Comparison of ENCODE assay signal across 16 cellular contexts in the genomic region with DNA sequence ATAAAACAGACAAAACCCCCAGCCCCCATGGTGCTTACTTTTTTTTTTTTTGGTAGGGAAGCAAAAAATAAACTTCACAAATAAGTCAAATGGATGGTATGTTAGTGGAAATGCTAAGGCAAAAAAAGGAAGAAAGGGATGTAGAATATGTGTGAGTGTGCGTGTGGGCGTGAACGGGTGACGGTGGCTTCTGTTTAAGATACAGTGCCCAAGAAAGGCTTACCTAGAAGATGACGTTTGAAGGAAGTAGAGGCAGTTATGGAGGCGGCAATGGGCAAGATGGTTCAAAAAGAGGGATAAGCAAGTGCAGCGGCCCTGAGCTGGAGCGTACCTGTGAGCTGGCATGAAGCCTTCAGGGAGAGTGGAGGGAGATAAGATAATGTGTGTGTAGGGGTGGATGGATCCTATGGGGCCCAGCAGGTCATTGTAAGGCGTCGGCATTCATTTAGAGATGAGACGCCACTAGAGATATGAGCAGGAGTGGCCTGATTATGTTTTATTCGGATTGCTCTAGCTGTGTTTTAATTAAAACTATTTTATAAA.
"Had no signal": no experiment of that assay in that cellular context is flagged by ENCODE, and none has a peak within 500 bp of the region (broad histone marks: within the 10 kb centered on the region; RNA-seq: fewer than 3 reads in every experiment).

No MANE protein-coding gene starts in this region.

- H3K4me1 Mint-ChIP-seq: natural killer cell had no signal

- H3K36me3 ChIP-seq: esophagus squamous epithelium, gastroesophageal sphincter, pancreas, tibial artery, upper lobe of right lung, vagina had no signal

- H3K27ac ChIP-seq: esophagus squamous epithelium, gastroesophageal sphincter, pancreas, tibial artery, upper lobe of right lung, vagina had no signal

- ATAC-seq: gastroesophageal sphincter; natural killer cell; pancreas; stimulated activated naive CD8-positive, alpha-beta T cell treated with anti-CD3 and anti-CD28 coated beads, Interleukin-15, Interleukin-2, amounts not matched to agents 100 U/mL and 50 U/mL, for 24 hours; upper lobe of right lung had no signal

- H3K27me3 Mint-ChIP-seq: progenitor cell of endocrine pancreas had no signal

- H3K9me3 Mint-ChIP-seq: natural killer cell had no signal

- H3K36me3 Mint-ChIP-seq: natural killer cell had no signal

- H3K9me3 ChIP-seq: esophagus squamous epithelium, gastroesophageal sphincter, pancreas, tibial artery, upper lobe of right lung, vagina had no signal

- H3K27ac Mint-ChIP-seq: natural killer cell, progenitor cell of endocrine pancreas had no signal

- DNase-seq: effector memory CD4-positive, alpha-beta T cell; esophagus squamous epithelium; head of caudate nucleus; mammary epithelial cell; natural killer cell; occipital lobe; pancreas; right cardiac atrium; small intestine; stimulated activated CD4-positive, alpha-beta T cell treated with anti-CD3 and anti-CD28 coated beads, Interleukin-12 subunit alpha, Interleukin-12 subunit beta, amount 100 ng/mL, for 4 hours; stimulated activated naive CD8-positive, alpha-beta T cell treated with anti-CD3 and anti-CD28 coated beads, Interleukin-15, Interleukin-2, amounts not matched to agents 100 U/mL and 50 U/mL, for 24 hours; tibial artery; upper lobe of right lung had no signal

- H3K4me3 Mint-ChIP-seq: natural killer cell had no signal

- H3K27me3 ChIP-seq: esophagus squamous epithelium, gastroesophageal sphincter, pancreas, tibial artery, upper lobe of right lung, vagina had no signal

- H3K4me1 ChIP-seq: esophagus squamous epithelium, pancreas, upper lobe of right lung, vagina had no signal

- H3K4me3 ChIP-seq: esophagus squamous epithelium, gastroesophageal sphincter, pancreas, tibial artery, upper lobe of right lung, vagina had no signal
